In the genomic region with DNA sequence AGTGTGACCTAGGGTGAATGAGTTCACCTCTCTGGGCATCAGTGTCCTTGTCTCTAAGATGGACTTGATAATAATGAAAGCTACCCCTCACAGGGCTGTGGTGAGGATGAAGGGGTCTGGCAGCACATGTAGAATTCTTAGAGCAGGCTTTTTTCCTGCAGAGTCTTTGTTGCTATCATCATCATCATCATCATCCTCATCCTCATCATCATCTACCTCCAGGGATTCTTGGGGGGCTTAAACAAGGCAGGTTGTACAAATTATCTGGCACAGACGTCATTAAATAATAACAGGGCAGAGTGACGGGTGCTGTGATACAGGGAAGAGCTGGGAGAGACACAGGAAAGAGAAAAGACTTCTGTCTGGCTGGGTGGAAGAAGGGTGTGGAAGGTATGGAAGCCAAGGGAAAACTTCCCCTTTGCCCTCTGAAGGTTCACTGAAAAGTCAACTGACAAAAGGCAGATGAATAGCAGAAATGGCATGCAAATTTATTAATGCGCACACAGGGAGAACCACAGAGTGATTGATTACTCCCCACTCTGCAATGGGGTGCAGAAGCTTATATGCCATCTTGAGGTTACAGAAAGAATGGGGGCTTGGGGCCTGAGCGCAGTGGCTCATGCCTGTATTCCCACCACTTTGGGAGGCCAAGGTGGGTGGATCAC, we compare ENCODE assay signal across 21 cellular contexts. TPM values are rescaled to one million over a fixed set of nuclear protein-coding genes. Genes with fewer than 3 reads are reported as not detected.
DNase-seq lines count a peak whose midpoint lies in the region; ATAC-seq, FAIRE-seq and TF ChIP-seq lines count a peak whose summit lies in the region.
"Had no signal": no experiment of that assay in that cellular context is flagged by ENCODE, and none has a peak within 500 bp of the region (broad histone marks: within the 10 kb centered on the region; RNA-seq: fewer than 3 reads in every experiment).

No MANE protein-coding gene starts in this region.

- peaks cover 13% of the 10 kb centered on the region for H3K4me1 Mint-ChIP-seq in astrocyte (ENCODE audit: low read depth, unreplicated experiment)
- peaks cover 36% of the 10 kb centered on the region for H3K4me1 Mint-ChIP-seq in endothelial cell (ENCODE audit: unreplicated experiment)
- peaks cover 54% of the 10 kb centered on the region for H3K4me1 Mint-ChIP-seq in nephron progenitor cell

- H3K79me2 ChIP-seq in astrocyte (ENCODE audit: insufficient read depth, low read length) (no peaks in the 10 kb centered on the region), Karpas-422 (ENCODE audit: low read length) (no peaks in the 10 kb centered on the region)

- H3K27me3 ChIP-seq in astrocyte (ENCODE audit: insufficient read depth, low read length) (no peaks in the 10 kb centered on the region), upper lobe of right lung (no peaks in the 10 kb centered on the region), Karpas-422 (ENCODE audit: low read length) (no peaks in the 10 kb centered on the region)

- H3K36me3 Mint-ChIP-seq in astrocyte (ENCODE audit: low read depth, unreplicated experiment) (peaks cover 33% of the 10 kb centered on the region), endothelial cell (ENCODE audit: low read depth, unreplicated experiment) (peaks cover 38% of the 10 kb centered on the region), nephron progenitor cell (ENCODE audit: low read depth) (peaks cover 21% of the 10 kb centered on the region)
- H3K36me3 Mint-ChIP-seq: CD14-positive monocyte had no signal

- DNase-seq in astrocyte (ENCODE audit: low read depth) (peak; percentile 65), endothelial cell (ENCODE audit: low spot score) (no peak), nephron progenitor cell (no peak), upper lobe of right lung (peak; percentile 4), RKO (ENCODE audit: low spot score) (no peak), Karpas-422 (no peak)
- no peak for DNase-seq in activated naive CD4-positive, alpha-beta T cell (lab: John Stamatoyannopoulos, UW)
- DNase-seq: CD8-positive, alpha-beta T cell; COR-L47; DMS153; DMS79 treated with DMSO at 0.1 percent for 48 hours; EL had no signal

- H3K9me3 ChIP-seq in astrocyte (ENCODE audit: insufficient read depth, low read depth, low read length), result no peaks in the 10 kb centered on the region
- no peaks in the 10 kb centered on the region for H3K9me3 ChIP-seq in upper lobe of right lung
- H3K9me3 ChIP-seq in Karpas-422 (ENCODE audit: low read length), result no peaks in the 10 kb centered on the region

- intact Hi-C loops in upper lobe of right lung (cut with DNase I), result no loop called here

- no peak for FAIRE-seq in astrocyte (lab: Jason Lieb, UNC)
- FAIRE-seq: D721Med, G401.6, GM12891, GM19239, H54 had no signal

- H3K36me3 ChIP-seq in astrocyte (ENCODE audit: insufficient read depth, low read length) (no peaks in the 10 kb centered on the region), upper lobe of right lung (no peaks in the 10 kb centered on the region), Karpas-422 (ENCODE audit: insufficient read depth, low read length) (no peaks in the 10 kb centered on the region)

- H3K9ac ChIP-seq in astrocyte (ENCODE audit: low read length), result no peak overlapping the region
- no peak overlapping the region for H3K9ac ChIP-seq in Karpas-422 (ENCODE audit: low read length)

- H3K27ac Mint-ChIP-seq in astrocyte (ENCODE audit: unreplicated experiment) (no peak overlapping the region), endothelial cell (ENCODE audit: unreplicated experiment) (no peak overlapping the region), nephron progenitor cell (peak overlapping the region; percentile 86)
- H3K27ac Mint-ChIP-seq: CD8-positive, alpha-beta T cell had no signal

- no peaks in the 10 kb centered on the region for H4K20me1 ChIP-seq in astrocyte (ENCODE audit: insufficient read depth, low read length)
- no peaks in the 10 kb centered on the region for H4K20me1 ChIP-seq in Karpas-422 (ENCODE audit: insufficient read depth, low read depth, low read length)

- no peaks in the 10 kb centered on the region for H3K9me3 Mint-ChIP-seq in astrocyte (ENCODE audit: unreplicated experiment)
- no peaks in the 10 kb centered on the region for H3K9me3 Mint-ChIP-seq in endothelial cell (ENCODE audit: unreplicated experiment)
- H3K9me3 Mint-ChIP-seq in nephron progenitor cell, result no peaks in the 10 kb centered on the region
- H3K9me3 Mint-ChIP-seq: CD8-positive, alpha-beta T cell; IgD-negative memory B cell had no signal

- TF ChIP-seq CTCF in astrocyte (IDR thresholded peaks at IDR 0.05; ENCODE audit: insufficient read depth, low read depth, low read length) (no peak), endothelial cell (IDR thresholded peaks at IDR 0.05; ENCODE audit: unreplicated experiment) (no peak), nephron progenitor cell (IDR thresholded peaks at IDR 0.05) (no peak), upper lobe of right lung (IDR thresholded peaks at IDR 0.05) (no peak)

- H3K27me3 Mint-ChIP-seq in astrocyte (ENCODE audit: low read depth, unreplicated experiment), result peaks cover 2% of the 10 kb centered on the region
- peaks cover 6% of the 10 kb centered on the region for H3K27me3 Mint-ChIP-seq in endothelial cell (ENCODE audit: unreplicated experiment)
- H3K27me3 Mint-ChIP-seq in nephron progenitor cell (ENCODE audit: low read depth, poor library complexity), result peaks cover 3% of the 10 kb centered on the region
- H3K27me3 Mint-ChIP-seq: IgD-negative memory B cell had no signal

- H3K27ac ChIP-seq in astrocyte (ENCODE audit: low read depth, low read length), result no peak overlapping the region
- H3K27ac ChIP-seq in upper lobe of right lung, result no peak overlapping the region
- H3K27ac ChIP-seq in Karpas-422 (ENCODE audit: low read length), result no peak overlapping the region

- H3K4me3 Mint-ChIP-seq in astrocyte (ENCODE audit: unreplicated experiment) (no peak overlapping the region), endothelial cell (ENCODE audit: unreplicated experiment) (peak overlapping the region; percentile 13), nephron progenitor cell (no peak overlapping the region)
- H3K4me3 Mint-ChIP-seq: CD14-positive monocyte; CD8-positive, alpha-beta T cell; IgD-negative memory B cell had no signal

- no peak overlapping the region for H3K4me3 ChIP-seq in astrocyte (ENCODE audit: insufficient read depth, low read depth, low read length)
- H3K4me3 ChIP-seq in upper lobe of right lung, result no peak overlapping the region
- no peak overlapping the region for H3K4me3 ChIP-seq in Karpas-422 (ENCODE audit: low read length)

- H3K4me2 ChIP-seq in astrocyte (ENCODE audit: low read length) (no peak overlapping the region), Karpas-422 (ENCODE audit: low read depth, low read length, poor library complexity, severe bottlenecking) (no peak overlapping the region)

- H3K4me1 ChIP-seq in astrocyte (ENCODE audit: insufficient read depth, low read length) (peaks cover 25% of the 10 kb centered on the region), upper lobe of right lung (no peaks in the 10 kb centered on the region), Karpas-422 (ENCODE audit: low read length) (no peaks in the 10 kb centered on the region)

- ATAC-seq in upper lobe of right lung (no peak), GM18907 (IDR thresholded peaks at IDR 0.05; ENCODE audit: unreplicated experiment) (no peak)
- ATAC-seq: CD8-positive, alpha-beta T cell; HCT116 had no signal

- H2AFZ ChIP-seq in astrocyte (ENCODE audit: low read depth, low read length) (no peak overlapping the region), Karpas-422 (ENCODE audit: low read length) (no peak overlapping the region)

- no peaks in the 10 kb centered on the region for H3K9me2 ChIP-seq in Karpas-422 (replicated peaks; ENCODE audit: insufficient read depth, low read length)

RNA-seq across cellular contexts. Expression of a gene that starts 17.0 kb away (rescaled TPM):
- total RNA-seq in astrocyte (506 and 521 TPM in 2 replicates), endothelial cell (ENCODE audit: unreplicated experiment) (511 TPM), upper lobe of right lung (12.9 TPM)
- 72.2 and 83.8 TPM in 2 replicates for total RNA-seq in Karpas-422 (2014; rRNA removed; shearing (Covaris generic); ENCODE audit: low replicate concordance)

Comparison
In these comparisons a context has a peak if more than half of its experiments do, and no peak if none do; other contexts are left out.
1. DNase-seq: peak in astrocyte (single experiment) and upper lobe of right lung (single experiment); none in endothelial cell (single experiment), nephron progenitor cell (single experiment), activated naive CD4-positive, alpha-beta T cell (0 of 4), RKO (single experiment) and Karpas-422 (single experiment).